Comparison of ENCODE assay signal across 32 cellular contexts in genomic region chr3:135218304-135218703, GRCh38.
A peak's percentile ranks its signal among the peaks of the same experiment; 100 is the strongest.
DNase-seq lines count a peak whose midpoint lies in the region; ATAC-seq, FAIRE-seq and TF ChIP-seq lines count a peak whose summit lies in the region.
"Had no signal": no experiment of that assay in that cellular context is flagged by ENCODE, and none has a peak within 500 bp of the region (broad histone marks: within the 10 kb centered on the region; RNA-seq: fewer than 3 reads in every experiment).

No MANE protein-coding gene starts in this region.

- peak overlapping the region; percentile 5 to 43 (median 24) for H3K27ac Mint-ChIP-seq in nephron
- H3K27ac Mint-ChIP-seq: activated CD8-positive, alpha-beta T cell treated with anti-CD3 and anti-CD28 coated beads for 36 hours; activated naive CD8-positive, alpha-beta T cell treated with anti-CD3 and anti-CD28 coated beads, Interleukin-2, amount 10 ng/mL, durations not matched to agents 7 days and 5 days; effector memory CD8-positive, alpha-beta T cell; natural killer cell had no signal

- H3K9me3 Mint-ChIP-seq in nephron = no peaks in the 10 kb centered on the region
- H3K9me3 Mint-ChIP-seq: activated CD8-positive, alpha-beta T cell treated with anti-CD3 and anti-CD28 coated beads for 36 hours; activated naive CD8-positive, alpha-beta T cell treated with anti-CD3 and anti-CD28 coated beads, Interleukin-2, amount 10 ng/mL, durations not matched to agents 7 days and 5 days had no signal

- POLR2A ChIA-PET in GM12878 (lab: Charles Lee) = no interaction called here

- H3K9ac ChIP-seq in GM12878 (ENCODE audit: control insufficient read depth, insufficient read depth, low read length) = no peak overlapping the region
- H3K9ac ChIP-seq: BLaER1 treated with 17β-estradiol and CSF1 and Interleukin-3, amounts not matched to agents 10 nM and 100 nM had no signal

- H3K9me3 ChIP-seq in GM12878 (replicated peaks; ENCODE audit: control insufficient read depth, insufficient read depth, low read length) = no peaks in the 10 kb centered on the region; the same call in 2 of the 3 replicates
- H3K9me3 ChIP-seq: ascending aorta, Caco-2, spleen, upper lobe of right lung had no signal

- TF ChIP-seq CTCF in GM12878 (IDR thresholded peaks at IDR 0.05 in 2 of 3, conservative IDR thresholded peaks at IDR 0.05 in 1 of 3; ENCODE audit: control insufficient read depth in 2 of 3, extremely low read depth in 1 of 3, insufficient read depth in 1 of 3, low read depth in 3 of 3, low read length in 3 of 3) (no peak), nephron (IDR thresholded peaks at IDR 0.05; ENCODE audit: unreplicated experiment in 3 of 3) (no peak), lower leg skin (IDR thresholded peaks at IDR 0.05) (no peak)

- H3K4me3 ChIP-seq in GM12878 (no peak overlapping the region), lower leg skin (ENCODE audit: low read depth, poor library complexity, severe bottlenecking) (no peak overlapping the region)
- H3K4me3 ChIP-seq: ascending aorta; BLaER1 treated with 17β-estradiol and CSF1 and Interleukin-3, amounts not matched to agents 10 nM and 100 nM; hepatocyte; spleen; upper lobe of right lung had no signal

- no peaks in the 10 kb centered on the region for H3K36me3 Mint-ChIP-seq in nephron (ENCODE audit: low read depth)
- H3K36me3 Mint-ChIP-seq: activated naive CD8-positive, alpha-beta T cell treated with anti-CD3 and anti-CD28 coated beads, Interleukin-2, amount 10 ng/mL, durations not matched to agents 7 days and 5 days; natural killer cell had no signal

- H2AFZ ChIP-seq in GM12878 (ENCODE audit: control insufficient read depth, low read depth, low read length) = no peak overlapping the region
- H2AFZ ChIP-seq: hepatocyte had no signal

- no peak for TF ChIP-seq EP300 in GM12878 (IDR thresholded peaks at IDR 0.05; ENCODE audit: borderline replicate concordance in 1 of 2, control insufficient read depth in 1 of 2, low read depth in 2 of 2, low read length in 2 of 2)

- SMC1A ChIA-PET in GM12878 (lab: Charles Lee; ENCODE audit: uncharacterized antibody, unreplicated experiment) = interaction anchor here (0.7 to 1.5 kb wide), 4 partner anchors 8 to 314 kb away, joined by 3 to 6 read pairs (median 3); no protein-coding TSS in a partner anchor

- H3K79me2 ChIP-seq in GM12878 (ENCODE audit: control insufficient read depth, insufficient read depth, low read length) = no peaks in the 10 kb centered on the region
- H3K79me2 ChIP-seq: hepatocyte had no signal

- H3K27ac ChIP-seq in GM12878 (ENCODE audit: control insufficient read depth, insufficient read depth) = no peak overlapping the region
- H3K27ac ChIP-seq: ascending aorta; BLaER1 treated with 17β-estradiol and CSF1 and Interleukin-3, amounts not matched to agents 10 nM and 100 nM; foreskin keratinocyte; hepatocyte; spleen; upper lobe of right lung had no signal

- in situ Hi-C loops in GM12878 (cut with MboI) = no loop called here

- no peaks in the 10 kb centered on the region for H3K27me3 ChIP-seq in GM12878 (replicated peaks in 1 of 2; ENCODE audit: control insufficient read depth in 2 of 2, insufficient read depth in 2 of 2, low read length in 1 of 2)
- H3K27me3 ChIP-seq: ascending aorta; BLaER1 treated with 17β-estradiol and CSF1 and Interleukin-3, amounts not matched to agents 10 nM and 100 nM; foreskin keratinocyte; hepatocyte; spleen; upper lobe of right lung had no signal

- no peaks in the 10 kb centered on the region for H3K27me3 Mint-ChIP-seq in nephron (ENCODE audit: low read depth)
- H3K27me3 Mint-ChIP-seq: activated naive CD8-positive, alpha-beta T cell treated with anti-CD3 and anti-CD28 coated beads, Interleukin-2, amount 10 ng/mL, durations not matched to agents 7 days and 5 days had no signal

- H3K4me1 Mint-ChIP-seq in nephron = peaks cover 30% of the 10 kb centered on the region
- H3K4me1 Mint-ChIP-seq: activated naive CD8-positive, alpha-beta T cell treated with anti-CD3 and anti-CD28 coated beads, Interleukin-2, amount 10 ng/mL, durations not matched to agents 7 days and 5 days; natural killer cell had no signal

- no peak overlapping the region for H3K4me3 Mint-ChIP-seq in nephron
- H3K4me3 Mint-ChIP-seq: activated CD8-positive, alpha-beta T cell treated with anti-CD3 and anti-CD28 coated beads for 36 hours; activated naive CD8-positive, alpha-beta T cell treated with anti-CD3 and anti-CD28 coated beads, Interleukin-2, amount 10 ng/mL, durations not matched to agents 7 days and 5 days; effector memory CD8-positive, alpha-beta T cell; natural killer cell had no signal

- H4K20me1 ChIP-seq in GM12878 (ENCODE audit: control insufficient read depth, insufficient read depth) = no peaks in the 10 kb centered on the region
- H4K20me1 ChIP-seq: BLaER1 treated with 17β-estradiol and CSF1 and Interleukin-3, amounts not matched to agents 10 nM and 100 nM had no signal

- TF ChIP-seq RAD21 in GM12878 (IDR thresholded peaks at IDR 0.05; ENCODE audit: insufficient read depth, low read depth, low read length) = no peak

- DNase-seq in GM12878 (ENCODE audit: low read depth, low spot score) = no peak
- DNase-seq in lower leg skin (ENCODE audit: low spot score in 2 of 2) = no peak
- DNase-seq in CD1c-positive myeloid dendritic cell (ENCODE audit: extremely low spot score) = no peak
- no peak for DNase-seq in Kasumi-1 (lab: John Stamatoyannopoulos, UW)
- DNase-seq: activated CD4-positive, CD25-positive, alpha-beta regulatory T cell treated with anti-CD3 and anti-CD28 coated beads, Interleukin-2, amount 50 U/mL, for 72 hours; activated CD8-positive, alpha-beta T cell treated with anti-CD3 and anti-CD28 coated beads for 36 hours; activated effector memory CD4-positive, alpha-beta T cell treated with Interleukin-2 at 50 U/mL for 16 hours; activated naive CD8-positive, alpha-beta T cell treated with anti-CD3 and anti-CD28 coated beads, Interleukin-2, amount 10 ng/mL, durations not matched to agents 7 days and 5 days; Caco-2; cortex of kidney; effector memory CD8-positive, alpha-beta T cell; foreskin keratinocyte; GDM1; midbrain; natural killer cell; NCI-H187; NCI-H226; retina; RPMI8226; spleen; stimulated activated CD4-positive, alpha-beta T cell treated with anti-CD3 and anti-CD28 coated beads, Interleukin-2, amount 100 ng/mL, for 48 hours; T-helper 1 cell; upper lobe of right lung had no signal

- RAD21 ChIA-PET in GM12878 (lab: Charles Lee; ENCODE audit: unreplicated experiment) = interaction anchor here (1.3 to 1.6 kb wide), 2 partner anchors 8 to 151 kb away, joined by 3 read pairs; no protein-coding TSS in a partner anchor

- no peak for TF ChIP-seq POLR2A in GM12878 (IDR thresholded peaks at IDR 0.05; ENCODE audit: low read depth, low read length)
- TF ChIP-seq POLR2A in lower leg skin (IDR thresholded peaks at IDR 0.05) = no peak

- peaks cover 7% of the 10 kb centered on the region for H3K4me1 ChIP-seq in GM12878 (ENCODE audit: control insufficient read depth, insufficient read depth, low read length)
- H3K4me1 ChIP-seq: ascending aorta, Caco-2, foreskin keratinocyte, spleen, upper lobe of right lung had no signal

- intact Hi-C loops in GM12878 (cut with micrococcal nuclease; ENCODE audit: unreplicated experiment) (no loop called here), lower leg skin (cut with DNase I; ENCODE audit: low total_unique reads) (no loop called here)

- FAIRE-seq in GM12878 (lab: Jason Lieb, UNC) = no peak
- FAIRE-seq: GM19239, TTC549 had no signal

- ATAC-seq in GM19397 (IDR thresholded peaks at IDR 0.05; ENCODE audit: unreplicated experiment) (peak; percentile 52), HG03354 (IDR thresholded peaks at IDR 0.05; ENCODE audit: poor library complexity, severe bottlenecking, unreplicated experiment) (peak; percentile 56), GM12878 (peak; percentile 66)
- ATAC-seq: activated CD8-positive, alpha-beta T cell treated with anti-CD3 and anti-CD28 coated beads for 36 hours; effector memory CD8-positive, alpha-beta T cell; esophagus mucosa; foreskin keratinocyte; natural killer cell; upper lobe of right lung had no signal

- CTCF ChIA-PET in GM12878 (lab: Yijun Ruan, JAX) = interaction anchor here (1.2 to 1.4 kb wide), 2 partner anchors 28 to 423 kb away, joined by 3 read pairs; partner anchors contain the start of gene EPHB1

- peaks cover 0 to 9% of the 10 kb centered on the region in 2 experiments; a peak in 1 of 4 replicates for H3K36me3 ChIP-seq in GM12878 (ENCODE audit: control insufficient read depth in 2 of 2, insufficient read depth in 2 of 2, low read length in 1 of 2)
- H3K36me3 ChIP-seq: ascending aorta; BLaER1 treated with 17β-estradiol and CSF1 and Interleukin-3, amounts not matched to agents 10 nM and 100 nM; spleen; upper lobe of right lung had no signal

- no peak overlapping the region for H3K4me2 ChIP-seq in GM12878 (ENCODE audit: control insufficient read depth, insufficient read depth)
- H3K4me2 ChIP-seq: BLaER1 treated with 17β-estradiol and CSF1 and Interleukin-3, amounts not matched to agents 10 nM and 100 nM; hepatocyte had no signal

- BruUV-seq in GM12878 (replicated peaks; lab: Mats Ljungman, UMichigan) = no TSS peak

TF ChIP-seq in GM12878, 131 proteins besides CTCF, POLR2A, EP300 and RAD21 (continues in another document):
- TF ChIP-seq CBX3 (IDR thresholded peaks at IDR 0.05; ENCODE audit: borderline replicate concordance, low read depth) (no peak), PAX5 (IDR thresholded peaks at IDR 0.05; ENCODE audit: borderline replicate concordance, low read depth, low read length) (no peak), TARDBP (IDR thresholded peaks at IDR 0.05; ENCODE audit: borderline replicate concordance) (no peak), MEF2B (IDR thresholded peaks at IDR 0.05; ENCODE audit: partially characterized antibody, poor library complexity, severe bottlenecking) (no peak), CREB1 (IDR thresholded peaks at IDR 0.05; ENCODE audit: low read depth) (no peak), IRF5 (IDR thresholded peaks at IDR 0.05; ENCODE audit: borderline replicate concordance) (no peak), CEBPB (IDR thresholded peaks at IDR 0.05; ENCODE audit: borderline replicate concordance in 1 of 2, low read depth in 2 of 2, low read length in 2 of 2) (no peak), MYC (IDR thresholded peaks at IDR 0.05; ENCODE audit: insufficient read depth, insufficient read length, insufficient replicate concordance, low read length, severe bottlenecking) (no peak), IRF4 (IDR thresholded peaks at IDR 0.05; ENCODE audit: low read depth, low read length) (no peak), POLR2AphosphoS5 (IDR thresholded peaks at IDR 0.05; ENCODE audit: low read length) (no peak)
